ENCODE assay signal across 1 cellular context in the genomic region with DNA sequence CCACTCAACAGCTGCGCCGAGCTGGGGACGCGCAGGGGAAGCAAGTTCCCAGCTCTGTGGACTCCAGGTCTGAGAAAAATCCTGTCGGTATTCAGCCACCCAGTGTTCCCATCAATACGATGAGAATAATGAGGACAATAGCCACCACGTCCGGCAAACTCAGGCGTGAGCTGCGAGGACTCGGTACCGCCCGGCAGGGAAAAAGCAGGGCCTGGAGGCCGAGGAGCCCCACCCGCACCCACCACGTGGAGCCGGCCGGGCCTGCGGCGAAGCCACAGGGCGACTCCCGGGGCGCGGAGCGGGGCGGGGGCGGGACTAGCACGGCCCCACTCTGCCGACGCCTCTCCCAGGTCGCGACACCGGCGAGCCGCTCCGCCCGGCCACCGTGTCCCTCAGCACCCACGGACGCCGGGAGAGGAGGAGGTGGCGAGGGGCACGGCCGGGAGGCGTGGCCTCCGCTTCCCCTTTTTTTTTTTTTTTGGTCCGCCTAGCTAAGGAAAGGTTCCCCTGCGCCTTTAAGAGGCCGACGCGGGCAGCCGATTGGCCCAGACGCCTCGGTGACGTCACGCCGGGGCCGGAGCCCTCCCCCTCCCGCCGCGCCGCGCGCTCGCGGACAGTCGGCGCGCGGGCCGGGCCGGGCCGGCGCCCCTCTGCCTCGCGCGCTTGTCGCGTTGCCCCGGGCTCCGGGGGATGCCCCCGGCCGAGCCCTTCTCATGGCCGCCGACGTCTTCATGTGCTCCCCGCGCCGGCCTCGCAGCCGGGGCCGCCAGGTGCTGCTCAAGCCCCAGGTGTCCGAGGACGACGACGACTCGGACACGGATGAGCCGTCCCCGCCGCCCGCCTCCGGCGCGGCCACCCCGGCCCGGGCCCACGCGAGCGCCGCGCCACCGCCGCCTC.
TF ChIP-seq lines count a peak whose summit lies in the region.

A gene with protein sequence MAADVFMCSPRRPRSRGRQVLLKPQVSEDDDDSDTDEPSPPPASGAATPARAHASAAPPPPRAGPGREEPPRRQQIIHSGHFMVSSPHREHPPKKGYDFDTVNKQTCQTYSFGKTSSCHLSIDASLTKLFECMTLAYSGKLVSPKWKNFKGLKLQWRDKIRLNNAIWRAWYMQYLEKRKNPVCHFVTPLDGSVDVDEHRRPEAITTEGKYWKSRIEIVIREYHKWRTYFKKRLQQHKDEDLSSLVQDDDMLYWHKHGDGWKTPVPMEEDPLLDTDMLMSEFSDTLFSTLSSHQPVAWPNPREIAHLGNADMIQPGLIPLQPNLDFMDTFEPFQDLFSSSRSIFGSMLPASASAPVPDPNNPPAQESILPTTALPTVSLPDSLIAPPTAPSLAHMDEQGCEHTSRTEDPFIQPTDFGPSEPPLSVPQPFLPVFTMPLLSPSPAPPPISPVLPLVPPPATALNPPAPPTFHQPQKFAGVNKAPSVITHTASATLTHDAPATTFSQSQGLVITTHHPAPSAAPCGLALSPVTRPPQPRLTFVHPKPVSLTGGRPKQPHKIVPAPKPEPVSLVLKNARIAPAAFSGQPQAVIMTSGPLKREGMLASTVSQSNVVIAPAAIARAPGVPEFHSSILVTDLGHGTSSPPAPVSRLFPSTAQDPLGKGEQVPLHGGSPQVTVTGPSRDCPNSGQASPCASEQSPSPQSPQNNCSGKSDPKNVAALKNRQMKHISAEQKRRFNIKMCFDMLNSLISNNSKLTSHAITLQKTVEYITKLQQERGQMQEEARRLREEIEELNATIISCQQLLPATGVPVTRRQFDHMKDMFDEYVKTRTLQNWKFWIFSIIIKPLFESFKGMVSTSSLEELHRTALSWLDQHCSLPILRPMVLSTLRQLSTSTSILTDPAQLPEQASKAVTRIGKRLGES (plus strand): TSS at position 616 of the 897 bp plus-strand sequence. CDS start 98 bp downstream, at position 714.

TF ChIP-seq in GM12878, 131 proteins besides CTCF, POLR2A, EP300 and RAD21 (continues in another document):
- TF ChIP-seq, protein P1, sequence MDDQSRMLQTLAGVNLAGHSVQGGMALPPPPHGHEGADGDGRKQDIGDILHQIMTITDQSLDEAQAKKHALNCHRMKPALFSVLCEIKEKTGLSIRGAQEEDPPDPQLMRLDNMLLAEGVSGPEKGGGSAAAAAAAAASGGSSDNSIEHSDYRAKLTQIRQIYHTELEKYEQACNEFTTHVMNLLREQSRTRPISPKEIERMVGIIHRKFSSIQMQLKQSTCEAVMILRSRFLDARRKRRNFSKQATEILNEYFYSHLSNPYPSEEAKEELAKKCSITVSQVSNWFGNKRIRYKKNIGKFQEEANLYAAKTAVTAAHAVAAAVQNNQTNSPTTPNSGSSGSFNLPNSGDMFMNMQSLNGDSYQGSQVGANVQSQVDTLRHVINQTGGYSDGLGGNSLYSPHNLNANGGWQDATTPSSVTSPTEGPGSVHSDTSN (IDR thresholded peaks at IDR 0.05; ENCODE audit: insufficient replicate concordance, low read depth, low read length): no peak
- no peak for TF ChIP-seq MTA2 (IDR thresholded peaks at IDR 0.05; ENCODE audit: low read depth)
- TF ChIP-seq POLR2AphosphoS2 (IDR thresholded peaks at IDR 0.05; ENCODE audit: low read depth, low read length): no peak
- no peak for TF ChIP-seq EZH2 (IDR thresholded peaks at IDR 0.05; ENCODE audit: borderline replicate concordance, control insufficient read depth, low read depth, low read length)
- TF ChIP-seq E2F8 (IDR thresholded peaks at IDR 0.05; ENCODE audit: low read depth, partially characterized antibody): no peak
- no peak for TF ChIP-seq ETV6 (conservative IDR thresholded peaks at IDR 0.05 in 1 of 2, IDR thresholded peaks at IDR 0.05 in 1 of 2; ENCODE audit: borderline replicate concordance in 1 of 2, low read depth in 1 of 2)
- TF ChIP-seq HDAC6 (IDR thresholded peaks at IDR 0.05; ENCODE audit: unreplicated experiment): no peak
- TF ChIP-seq BHLHE40 (IDR thresholded peaks at IDR 0.05; ENCODE audit: borderline replicate concordance in 1 of 2, low read depth in 2 of 2, low read length in 1 of 2): peak in 1 of 2 experiments; percentile 29; a peak in 1 of 4 replicates
- TF ChIP-seq MEF2B (IDR thresholded peaks at IDR 0.05; ENCODE audit: partially characterized antibody, poor library complexity, severe bottlenecking): no peak
- TF ChIP-seq SKIL (IDR thresholded peaks at IDR 0.05; ENCODE audit: low read depth, poor library complexity, severe bottlenecking): no peak
- no peak for TF ChIP-seq SRF (IDR thresholded peaks at IDR 0.05; ENCODE audit: low read depth in 2 of 2, low read length in 2 of 2)
- no peak for TF ChIP-seq NFXL1 (IDR thresholded peaks at IDR 0.05; ENCODE audit: borderline replicate concordance)
- no peak for TF ChIP-seq WRNIP1 (IDR thresholded peaks at IDR 0.05; ENCODE audit: borderline replicate concordance, low read depth, low read length)
- TF ChIP-seq SPI1 (IDR thresholded peaks at IDR 0.05; ENCODE audit: borderline replicate concordance, insufficient read depth, low read depth, low read length): peak; percentile 81
- TF ChIP-seq BCL3 (IDR thresholded peaks at IDR 0.05; ENCODE audit: borderline replicate concordance, insufficient read depth, low read depth, low read length, poor library complexity, severe bottlenecking): no peak
- TF ChIP-seq ATF7 (IDR thresholded peaks at IDR 0.05; ENCODE audit: low read depth): peak; percentile 61
- TF ChIP-seq CBFB (IDR thresholded peaks at IDR 0.05; ENCODE audit: low read depth): no peak
- TF ChIP-seq GABPA (IDR thresholded peaks at IDR 0.05; ENCODE audit: low read depth): no peak
- TF ChIP-seq EGR1 (IDR thresholded peaks at IDR 0.05; ENCODE audit: borderline replicate concordance in 1 of 2, low read depth in 2 of 2, low read length in 2 of 2): peak in 1 of 2 experiments; percentile 58; a peak in 1 of 3 replicates
- no peak for TF ChIP-seq SUZ12 (IDR thresholded peaks at IDR 0.05; ENCODE audit: unreplicated experiment)
- TF ChIP-seq KDM1A (IDR thresholded peaks at IDR 0.05; ENCODE audit: borderline replicate concordance): no peak
- TF ChIP-seq FOXM1 (IDR thresholded peaks at IDR 0.05; ENCODE audit: low read depth, low read length): no peak
- no peak; the same call in 1 of the 2 replicates for TF ChIP-seq YY1 (IDR thresholded peaks at IDR 0.05; ENCODE audit: low read depth, low read length)
- TF ChIP-seq, protein P2, sequence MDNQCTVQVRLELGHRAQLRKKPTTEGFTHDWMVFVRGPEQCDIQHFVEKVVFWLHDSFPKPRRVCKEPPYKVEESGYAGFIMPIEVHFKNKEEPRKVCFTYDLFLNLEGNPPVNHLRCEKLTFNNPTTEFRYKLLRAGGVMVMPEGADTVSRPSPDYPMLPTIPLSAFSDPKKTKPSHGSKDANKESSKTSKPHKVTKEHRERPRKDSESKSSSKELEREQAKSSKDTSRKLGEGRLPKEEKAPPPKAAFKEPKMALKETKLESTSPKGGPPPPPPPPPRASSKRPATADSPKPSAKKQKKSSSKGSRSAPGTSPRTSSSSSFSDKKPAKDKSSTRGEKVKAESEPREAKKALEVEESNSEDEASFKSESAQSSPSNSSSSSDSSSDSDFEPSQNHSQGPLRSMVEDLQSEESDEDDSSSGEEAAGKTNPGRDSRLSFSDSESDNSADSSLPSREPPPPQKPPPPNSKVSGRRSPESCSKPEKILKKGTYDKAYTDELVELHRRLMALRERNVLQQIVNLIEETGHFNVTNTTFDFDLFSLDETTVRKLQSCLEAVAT (IDR thresholded peaks at IDR 0.05): no peak
- no peak for TF ChIP-seq RBBP5 (conservative IDR thresholded peaks at IDR 0.05)
- TF ChIP-seq SREBF2 (IDR thresholded peaks at IDR 0.05; ENCODE audit: low read length): no peak
- TF ChIP-seq STAT3 (IDR thresholded peaks at IDR 0.05; ENCODE audit: low read depth, low read length): no peak
- TF ChIP-seq, protein P3, sequence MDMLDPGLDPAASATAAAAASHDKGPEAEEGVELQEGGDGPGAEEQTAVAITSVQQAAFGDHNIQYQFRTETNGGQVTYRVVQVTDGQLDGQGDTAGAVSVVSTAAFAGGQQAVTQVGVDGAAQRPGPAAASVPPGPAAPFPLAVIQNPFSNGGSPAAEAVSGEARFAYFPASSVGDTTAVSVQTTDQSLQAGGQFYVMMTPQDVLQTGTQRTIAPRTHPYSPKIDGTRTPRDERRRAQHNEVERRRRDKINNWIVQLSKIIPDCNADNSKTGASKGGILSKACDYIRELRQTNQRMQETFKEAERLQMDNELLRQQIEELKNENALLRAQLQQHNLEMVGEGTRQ (IDR thresholded peaks at IDR 0.05; ENCODE audit: borderline replicate concordance, low read depth, low read length): no peak; the same call in 1 of the 2 replicates
- TF ChIP-seq SUPT20H (IDR thresholded peaks at IDR 0.05; ENCODE audit: borderline replicate concordance, control insufficient read depth, low read depth, low read length): no peak
- TF ChIP-seq RELB (IDR thresholded peaks at IDR 0.05; ENCODE audit: low read depth): no peak
- no peak for TF ChIP-seq ZBTB40 (IDR thresholded peaks at IDR 0.05; ENCODE audit: borderline replicate concordance)
- no peak for TF ChIP-seq NRF1 (conservative IDR thresholded peaks at IDR 0.05; ENCODE audit: low read depth, low read length)
- 0 out of 2 replicates have a peak, but pooled peaks have one; percentile 43 for TF ChIP-seq TARDBP (IDR thresholded peaks at IDR 0.05; ENCODE audit: borderline replicate concordance)
